Comparison of ENCODE assay signal across 15 cellular contexts in genomic region chr1:156075775-156076204, GRCh38. TPM values are rescaled to one million over a fixed set of nuclear protein-coding genes. Genes with fewer than 3 reads are reported as not detected.
DNase-seq lines count a peak whose midpoint lies in the region; ATAC-seq, FAIRE-seq and TF ChIP-seq lines count a peak whose summit lies in the region.
"Had no signal": no experiment of that assay in that cellular context is flagged by ENCODE, and none has a peak within 500 bp of the region (broad histone marks: within the 10 kb centered on the region; RNA-seq: fewer than 3 reads in every experiment).

No MANE protein-coding gene starts in this region.

- H3K4me3 ChIP-seq in GM12865 (ENCODE audit: low read depth, low read length), result peak overlapping the region; percentile 74
- no peak overlapping the region for H3K4me3 ChIP-seq in WERI-Rb-1 (ENCODE audit: low read depth, low read length)
- peak overlapping the region; percentile 76 to 79 for H3K4me3 ChIP-seq in kidney (ENCODE audit: low read length in 2 of 2)
- peak overlapping the region; percentile 57 for H3K4me3 ChIP-seq in psoas muscle

- H3K27me3 Mint-ChIP-seq in activated CD4-positive, alpha-beta memory T cell treated with anti-CD3 and anti-CD28 coated beads, Interleukin-2, amount 10 ng/mL, durations not matched to agents 7 days and 5 days, result peaks cover 32% of the 10 kb centered on the region
- H3K27me3 Mint-ChIP-seq: activated CD8-positive, alpha-beta T cell treated with anti-CD3 and anti-CD28 coated beads for 36 hours had no signal

- H3K27me3 ChIP-seq in WERI-Rb-1 (ENCODE audit: insufficient read depth, low read depth, severe bottlenecking), result no peaks in the 10 kb centered on the region
- no peaks in the 10 kb centered on the region for H3K27me3 ChIP-seq in psoas muscle (ENCODE audit: insufficient read depth in 3 of 3, low read length in 2 of 3)

- POLR2A ChIA-PET in activated CD4-positive, alpha-beta memory T cell treated with anti-CD3 and anti-CD28 coated beads, Interleukin-2, amount 10 ng/mL, durations not matched to agents 7 days and 5 days (lab: Charles Lee), result no interaction called here

- no peaks in the 10 kb centered on the region for H3K9me3 ChIP-seq in WERI-Rb-1 (ENCODE audit: severe bottlenecking)
- H3K9me3 ChIP-seq in kidney (ENCODE audit: control insufficient read depth in 1 of 2, low read length in 2 of 2), result no peaks in the 10 kb centered on the region
- H3K9me3 ChIP-seq in psoas muscle, result no peaks in the 10 kb centered on the region

- H3K4me1 ChIP-seq in kidney (ENCODE audit: control insufficient read depth in 1 of 2, insufficient read depth in 1 of 2, low read depth in 1 of 2, low read length in 2 of 2) (peaks cover 0 to 4% of the 10 kb centered on the region in 2 donors), psoas muscle (no peaks in the 10 kb centered on the region)

- no peak overlapping the region for H3K4me3 Mint-ChIP-seq in activated CD4-positive, alpha-beta memory T cell treated with anti-CD3 and anti-CD28 coated beads, Interleukin-2, amount 10 ng/mL, durations not matched to agents 7 days and 5 days

- peaks cover 2% of the 10 kb centered on the region for H3K4me1 Mint-ChIP-seq in activated CD4-positive, alpha-beta memory T cell treated with anti-CD3 and anti-CD28 coated beads, Interleukin-2, amount 10 ng/mL, durations not matched to agents 7 days and 5 days

- DNase-seq in GM12865 (ENCODE audit: low read depth) (no peak), WERI-Rb-1 (peak; percentile 54), kidney (no peak), psoas muscle (no peak), EL (no peak), DMS 273 treated with DMSO at 0.1 percent for 48 hours (lab: John Stamatoyannopoulos, UW) (no peak)
- no peak for DNase-seq in activated CD4-positive, alpha-beta memory T cell treated with anti-CD3 and anti-CD28 coated beads, Interleukin-2, amount 10 ng/mL, durations not matched to agents 7 days and 5 days
- DNase-seq in activated CD4-positive, CD25-positive, alpha-beta regulatory T cell treated with anti-CD3 and anti-CD28 coated beads, Interleukin-2, amount 50 U/mL, for 72 hours, result no peak
- DNase-seq: activated CD8-positive, alpha-beta T cell treated with anti-CD3 and anti-CD28 coated beads for 36 hours; activated naive CD4-positive, alpha-beta T cell; cerebellar nuclear complex; stimulated activated CD4-positive, alpha-beta T cell treated with anti-CD3 and anti-CD28 coated beads, Interleukin-2, amount 100 ng/mL, for 24 hours; T-cell had no signal

- intact Hi-C loops in kidney (cut with DNase I), result no loop called here
- intact Hi-C loops in psoas muscle (cut with DNase I), result no loop called here

- H3K27ac ChIP-seq in WERI-Rb-1, result peak overlapping the region; percentile 70
- H3K27ac ChIP-seq in kidney (ENCODE audit: low read depth in 2 of 2, low read length in 2 of 2), result no peak overlapping the region
- no peak overlapping the region for H3K27ac ChIP-seq in psoas muscle

- no peaks in the 10 kb centered on the region for H3K36me3 Mint-ChIP-seq in activated CD4-positive, alpha-beta memory T cell treated with anti-CD3 and anti-CD28 coated beads, Interleukin-2, amount 10 ng/mL, durations not matched to agents 7 days and 5 days (ENCODE audit: low read depth)
- H3K36me3 Mint-ChIP-seq: T-cell had no signal

- H3K36me3 ChIP-seq in WERI-Rb-1 (peaks cover 67% of the 10 kb centered on the region), kidney (ENCODE audit: control insufficient read depth in 1 of 2, insufficient read depth in 2 of 2, low read length in 2 of 2) (no peaks in the 10 kb centered on the region), psoas muscle (ENCODE audit: insufficient read depth in 1 of 2, low read depth in 1 of 2) (no peaks in the 10 kb centered on the region)

- whole genome bisulfite sequencing in psoas muscle, 3 donors, result 63 to 71% (median 64%) methylated on average over 4 of the region's 4 CpGs

- no peaks in the 10 kb centered on the region for H3K9me3 Mint-ChIP-seq in activated CD4-positive, alpha-beta memory T cell treated with anti-CD3 and anti-CD28 coated beads, Interleukin-2, amount 10 ng/mL, durations not matched to agents 7 days and 5 days
- H3K9me3 Mint-ChIP-seq: activated CD8-positive, alpha-beta T cell treated with anti-CD3 and anti-CD28 coated beads for 36 hours; T-cell had no signal

- H3K9ac ChIP-seq in kidney (ENCODE audit: low read length in 2 of 2), result peak overlapping the region in 1 of 2 donors; percentile 1

- no peak for TF ChIP-seq CTCF in GM12865 (IDR thresholded peaks at IDR 0.05; ENCODE audit: insufficient read depth, low read depth, low read length, missing control alignments)
- TF ChIP-seq CTCF in WERI-Rb-1 (IDR thresholded peaks at IDR 0.05; ENCODE audit: low read depth, low read length), result no peak
- TF ChIP-seq CTCF in kidney (IDR thresholded peaks at IDR 0.05; ENCODE audit: borderline replicate concordance, extremely low read depth, insufficient read depth), result no peak
- TF ChIP-seq CTCF in psoas muscle (IDR thresholded peaks at IDR 0.05), result no peak

- CTCF ChIA-PET in activated CD4-positive, alpha-beta memory T cell treated with anti-CD3 and anti-CD28 coated beads, Interleukin-2, amount 10 ng/mL, durations not matched to agents 7 days and 5 days (lab: Charles Lee), result interaction anchor here (1.4 kb wide), 1 partner anchor 9 kb away, joined by 5 read pairs; no protein-coding TSS in a partner anchor

- no peak for FAIRE-seq in kidney (lab: Jason Lieb, UNC)
- FAIRE-seq: G401.6, keratinocyte had no signal

- H3K27ac Mint-ChIP-seq in activated CD4-positive, alpha-beta memory T cell treated with anti-CD3 and anti-CD28 coated beads, Interleukin-2, amount 10 ng/mL, durations not matched to agents 7 days and 5 days, result no peak overlapping the region
- H3K27ac Mint-ChIP-seq: activated CD8-positive, alpha-beta T cell treated with anti-CD3 and anti-CD28 coated beads for 36 hours had no signal

- ATAC-seq in psoas muscle, result no peak

RNA-seq across cellular contexts. Expression of gene MEX3A, which starts 6.5 kb away (rescaled TPM):
- total RNA-seq in kidney (1.7 TPM), psoas muscle (under 1 TPM; 0.06 to 0.28 (median 0.11) TPM)
- polyA plus RNA-seq in kidney (ENCODE audit: insufficient read depth, low read depth, low replicate concordance) (1.0 TPM), psoas muscle (under 1 TPM; 0.07 to 0.42 (median 0.22) TPM)
- total RNA-seq in activated CD4-positive, alpha-beta memory T cell treated with anti-CD3 and anti-CD28 coated beads, Interleukin-2, amount 10 ng/mL, durations not matched to agents 7 days and 5 days, result under 1 TPM in 1 of 2 experiments, not detected in 1; 0.05 TPM

RNA-seq across cellular contexts. Expression of gene RAB25, which starts 14.8 kb away (rescaled TPM):
- total RNA-seq in kidney (51.4 TPM), psoas muscle (not detected)
- polyA plus RNA-seq in kidney (ENCODE audit: insufficient read depth, low read depth, low replicate concordance) (73.0 TPM), psoas muscle (under 1 TPM; 0.07 to 0.34 (median 0.13) TPM)
- total RNA-seq in activated CD4-positive, alpha-beta memory T cell treated with anti-CD3 and anti-CD28 coated beads, Interleukin-2, amount 10 ng/mL, durations not matched to agents 7 days and 5 days, result under 1 TPM in 1 of 2 experiments, not detected in 1; 0.53 TPM

RNA-seq across cellular contexts. Expression of gene LAMTOR2, which starts 21.2 kb away (rescaled TPM):
- 50.8 TPM for total RNA-seq in kidney
- polyA plus RNA-seq in kidney (ENCODE audit: insufficient read depth, low read depth, low replicate concordance), result 200 TPM
- total RNA-seq in psoas muscle, result 10 to 100 TPM; 46.1 to 63.9 (median 51.2) TPM
- 100 to 1,000 TPM in 1 of 3 donors, 10 to 100 TPM in 2; 89.0 to 101 (median 95.7) TPM for polyA plus RNA-seq in psoas muscle
- total RNA-seq in activated CD4-positive, alpha-beta memory T cell treated with anti-CD3 and anti-CD28 coated beads, Interleukin-2, amount 10 ng/mL, durations not matched to agents 7 days and 5 days, result 10 to 100 TPM; 63.1 to 66.2 TPM

RNA-seq across cellular contexts. Expression of gene UBQLN4, which starts 22.2 kb away (rescaled TPM):
- total RNA-seq in kidney (24.5 TPM), psoas muscle (10 to 100 TPM; 46.6 to 64.9 (median 53.1) TPM)
- polyA plus RNA-seq in kidney (ENCODE audit: insufficient read depth, low read depth, low replicate concordance) (24.6 TPM), psoas muscle (10 to 100 TPM; 36.8 to 73.9 (median 55.5) TPM)
- total RNA-seq in activated CD4-positive, alpha-beta memory T cell treated with anti-CD3 and anti-CD28 coated beads, Interleukin-2, amount 10 ng/mL, durations not matched to agents 7 days and 5 days, result 10 to 100 TPM; 27.0 to 31.2 TPM

RNA-seq across cellular contexts. Expression of gene LMNA, which starts 38.7 kb away (rescaled TPM):
- 384 TPM for total RNA-seq in kidney
- 145 TPM for polyA plus RNA-seq in kidney (ENCODE audit: insufficient read depth, low read depth, low replicate concordance)
- total RNA-seq in psoas muscle, result 100 to 1,000 TPM; 161 to 392 (median 291) TPM
- 100 to 1,000 TPM; 114 to 237 (median 138) TPM for polyA plus RNA-seq in psoas muscle
- total RNA-seq in activated CD4-positive, alpha-beta memory T cell treated with anti-CD3 and anti-CD28 coated beads, Interleukin-2, amount 10 ng/mL, durations not matched to agents 7 days and 5 days, result 100 to 1,000 TPM in 1 of 2 experiments, 10 to 100 TPM in 1; 93.6 to 101 TPM

Comparison
In these comparisons a context has a peak if more than half of its experiments do, and no peak if none do; other contexts are left out.
1. RNA of gene RAB25, which starts 14.8 kb away (total RNA-seq): 51.4 TPM in kidney (single experiment); 0.53 TPM in activated CD4-positive, alpha-beta memory T cell treated with anti-CD3 and anti-CD28 coated beads, Interleukin-2, amount 10 ng/mL, durations not matched to agents 7 days and 5 days and not detected in psoas muscle; every median in the first group is over 10 times any median in the second.